Comparison of ENCODE assay signal across 12 cellular contexts in the genomic region with DNA sequence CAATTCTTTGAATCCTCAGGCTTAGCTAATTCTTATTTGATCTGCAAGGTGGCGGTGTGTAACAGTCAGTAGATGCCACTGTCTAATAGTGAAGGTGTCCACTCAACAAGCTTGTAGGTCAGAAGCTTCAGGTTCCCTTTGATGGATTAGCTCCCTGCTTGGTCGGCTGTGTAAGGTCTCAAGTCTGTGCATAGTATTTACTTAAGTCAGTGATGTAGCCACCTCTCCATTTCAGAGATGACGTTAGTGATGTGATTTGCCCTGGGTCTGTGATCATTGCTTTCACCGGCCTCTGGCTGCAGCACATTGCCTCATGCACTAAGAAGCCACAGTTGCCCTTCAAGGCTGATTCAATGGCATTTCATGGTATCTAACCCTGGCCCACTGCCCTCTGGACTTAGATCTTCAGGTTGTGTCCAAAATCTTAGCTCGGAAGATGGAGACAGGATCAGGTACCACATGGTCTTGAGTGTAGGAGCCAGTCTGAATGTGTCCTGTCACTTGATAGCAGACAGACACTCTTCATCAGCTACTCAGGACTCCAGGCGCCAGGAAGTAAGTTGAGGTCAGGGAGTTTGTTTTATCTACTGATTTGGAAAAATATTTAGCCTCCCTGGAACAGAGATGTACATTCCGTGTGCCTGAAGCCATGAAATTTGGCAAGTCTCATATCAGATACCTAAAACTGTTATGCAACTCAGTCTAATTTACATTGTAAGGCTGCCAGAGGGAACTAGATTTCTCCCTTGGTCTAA. TPM values are rescaled to one million over a fixed set of nuclear protein-coding genes. Genes with fewer than 3 reads are reported as not detected.
DNase-seq lines count a peak whose midpoint lies in the region; ATAC-seq and TF ChIP-seq lines count a peak whose summit lies in the region.
"Had no signal": no experiment of that assay in that cellular context is flagged by ENCODE, and none has a peak within 500 bp of the region (broad histone marks: within the 10 kb centered on the region; RNA-seq: fewer than 3 reads in every experiment).

No MANE protein-coding gene starts in this region.

- H3K4me1 ChIP-seq in right lobe of liver = peaks cover 0 to 46% (median 21%) of the 10 kb centered on the region in 4 donors

- no peak overlapping the region for H3K4me3 ChIP-seq in epithelial cell of proximal tubule (ENCODE audit: low read depth, low read length)
- no peak overlapping the region for H3K4me3 ChIP-seq in right lobe of liver

- peak; percentile 16 for DNase-seq in Caki2 (ENCODE audit: low read depth)
- peak; percentile 86 for DNase-seq in NCI-H226
- DNase-seq in epithelial cell of proximal tubule (ENCODE audit: low read depth) = peak; percentile 20
- peak in 1 of 3 donors; percentile 56 for DNase-seq in right lobe of liver
- DNase-seq in G401 (ENCODE audit: low spot score) = no peak
- DNase-seq in EL = no peak
- no peak for DNase-seq in NCI-H2107 (lab: John Stamatoyannopoulos, UW)
- DNase-seq: activated gamma-delta T cell, AML-193, Kasumi-1, NCI-H2029 treated with DMSO at 0.1 percent for 48 hours had no signal

- no peaks in the 10 kb centered on the region for H3K36me3 ChIP-seq in right lobe of liver

- in situ Hi-C loops in Caki2 (cut with HindIII; ENCODE audit: low pct_unique_long_range_greater_than_20kb, low sequenced_read_pairs) (no loop called here), G401 (cut with HindIII; ENCODE audit: low sequenced_read_pairs) (no loop called here)

- ATAC-seq in right lobe of liver (peak; percentile 62 to 74 (median 66)), HG02884 (IDR thresholded peaks at IDR 0.05; ENCODE audit: unreplicated experiment) (no peak)

- TF ChIP-seq CTCF in epithelial cell of proximal tubule (conservative IDR thresholded peaks at IDR 0.05; ENCODE audit: low read depth, low read length) (peak; percentile 17), right lobe of liver (IDR thresholded peaks at IDR 0.05) (peak in 3 of 4 donors; percentile 31 to 38 (median 32))

- intact Hi-C loops in right lobe of liver (cut with DNase I) = no loop called here

- no peaks in the 10 kb centered on the region for H3K27me3 ChIP-seq in right lobe of liver

- peak overlapping the region in 2 of 3 donors; percentile 45 to 77 for H3K27ac ChIP-seq in right lobe of liver

- no peak for TF ChIP-seq POLR2A in right lobe of liver (IDR thresholded peaks at IDR 0.05)

- H3K9me3 ChIP-seq in right lobe of liver = no peaks in the 10 kb centered on the region

- 19% methylated on average over 5 of the region's 7 CpGs for WGBS in right lobe of liver (ENCODE audit: insufficient coverage, low coverage, low lambda C conversion rate, missing lambda C conversion rate)

RNA-seq across cellular contexts. Expression of a gene that starts 42.9 kb away (rescaled TPM):
- 326 and 415 TPM in 2 replicates for total RNA-seq in Caki2 (2014; rRNA removed; shearing (Covaris generic); ENCODE audit: low replicate concordance)
- total RNA-seq in epithelial cell of proximal tubule (203 and 418 TPM in 2 replicates), right lobe of liver (100 to 1,000 TPM in 3 of 6 experiments, 10 to 100 TPM in 3; 52.5 to 124 (median 94.9) TPM)
- 365 and 559 TPM in 2 replicates for total RNA-seq in G401 (2014; rRNA removed; shearing (Covaris generic))

Comparison
In these comparisons a context has a peak if more than half of its experiments do, and no peak if none do; other contexts are left out.
1. DNase-seq: peak in Caki2 (single experiment), NCI-H226 (single experiment) and epithelial cell of proximal tubule (single experiment); none in G401 (single experiment), EL (single experiment) and NCI-H2107 (single experiment).